19 cellular contexts compared by ENCODE assay signal in genomic region chr2:215740071-215740470, GRCh38.
"Had no signal": no experiment of that assay in that cellular context is flagged by ENCODE, and none has a peak within 500 bp of the region (broad histone marks: within the 10 kb centered on the region; RNA-seq: fewer than 3 reads in every experiment).

No MANE protein-coding gene starts in this region.

- H3K9ac ChIP-seq: parathyroid adenoma had no signal

- H2AFZ ChIP-seq: parathyroid adenoma had no signal

- H3K27me3 ChIP-seq: heart left ventricle, right lobe of liver, testis, tibial nerve, upper lobe of right lung, vagina had no signal

- H3K4me1 ChIP-seq: parathyroid adenoma, psoas muscle, testis, tibial nerve, upper lobe of right lung had no signal

- ATAC-seq: left lobe of liver; natural killer cell treated with Interleukin-12 subunit alpha and Interleukin-12 subunit beta and Interleukin-15 and Interleukin-18, amount 100 ng/mL, for 72 hours; psoas muscle; right lobe of liver; stimulated activated naive B cell treated with anti-CD40 and anti-IgM and Interleukin-4, amounts not matched to agents 10 μg/mL and 1 μg/mL and 100 μg/mL, for 72 hours; stimulated activated naive CD8-positive, alpha-beta T cell treated with anti-CD3 and anti-CD28 coated beads, Interleukin-15, amount 100 ng/mL, for 72 hours; upper lobe of right lung had no signal

- H3K36me3 ChIP-seq: heart left ventricle, right lobe of liver, tibial nerve, upper lobe of right lung, vagina had no signal

- H3K4me1 Mint-ChIP-seq: stimulated activated naive B cell treated with anti-CD40 and anti-IgM and Interleukin-4, amounts not matched to agents 10 μg/mL and 1 μg/mL and 100 μg/mL, for 72 hours; stimulated activated naive CD8-positive, alpha-beta T cell treated with anti-CD3 and anti-CD28 coated beads, Interleukin-15, amount 100 ng/mL, for 72 hours had no signal

- H3K27ac ChIP-seq: heart left ventricle, parathyroid adenoma, psoas muscle, right lobe of liver, testis, tibial nerve, upper lobe of right lung, vagina had no signal

- H3K9me3 Mint-ChIP-seq: natural killer cell treated with Interleukin-12 subunit alpha and Interleukin-12 subunit beta and Interleukin-15 and Interleukin-18, amount 100 ng/mL, for 72 hours; stimulated activated naive CD8-positive, alpha-beta T cell treated with anti-CD3 and anti-CD28 coated beads, Interleukin-15, amount 100 ng/mL, for 72 hours had no signal

- H3K79me2 ChIP-seq: parathyroid adenoma had no signal

- DNase-seq: heart left ventricle; hippocampal formation; mammary epithelial cell; occipital lobe; psoas muscle; right lobe of liver; stimulated activated CD4-positive, alpha-beta T cell treated with anti-CD3 and anti-CD28 coated beads, Interleukin-2, amount 100 ng/mL, for 24 hours; stimulated activated CD4-positive, alpha-beta T cell treated with anti-CD3 and anti-CD28 coated beads, Interleukin-4, amount 100 ng/mL, for 4 hours; stimulated activated naive B cell treated with anti-CD40 and anti-IgM and Interleukin-4, amounts not matched to agents 10 μg/mL and 1 μg/mL and 100 μg/mL, for 72 hours; stimulated activated naive CD8-positive, alpha-beta T cell treated with anti-CD3 and anti-CD28 coated beads, Interleukin-15, amount 100 ng/mL, for 72 hours; testis; upper lobe of right lung had no signal

- FAIRE-seq: frontal cortex, islet of Langerhans had no signal

- H3K9me3 ChIP-seq: psoas muscle, right lobe of liver, testis, tibial nerve, upper lobe of right lung, vagina had no signal

- H3K27ac Mint-ChIP-seq: natural killer cell treated with Interleukin-12 subunit alpha and Interleukin-12 subunit beta and Interleukin-15 and Interleukin-18, amount 100 ng/mL, for 72 hours; stimulated activated naive B cell treated with anti-CD40 and anti-IgM and Interleukin-4, amounts not matched to agents 10 μg/mL and 1 μg/mL and 100 μg/mL, for 72 hours; stimulated activated naive CD8-positive, alpha-beta T cell treated with anti-CD3 and anti-CD28 coated beads, Interleukin-15, amount 100 ng/mL, for 72 hours had no signal

- H3K36me3 Mint-ChIP-seq: natural killer cell treated with Interleukin-12 subunit alpha and Interleukin-12 subunit beta and Interleukin-15 and Interleukin-18, amount 100 ng/mL, for 72 hours; stimulated activated naive B cell treated with anti-CD40 and anti-IgM and Interleukin-4, amounts not matched to agents 10 μg/mL and 1 μg/mL and 100 μg/mL, for 72 hours had no signal

- H3K4me3 ChIP-seq: heart left ventricle, psoas muscle, right lobe of liver, testis, tibial nerve, upper lobe of right lung, vagina had no signal

- H3K4me3 Mint-ChIP-seq: natural killer cell treated with Interleukin-12 subunit alpha and Interleukin-12 subunit beta and Interleukin-15 and Interleukin-18, amount 100 ng/mL, for 72 hours; stimulated activated naive B cell treated with anti-CD40 and anti-IgM and Interleukin-4, amounts not matched to agents 10 μg/mL and 1 μg/mL and 100 μg/mL, for 72 hours; stimulated activated naive CD8-positive, alpha-beta T cell treated with anti-CD3 and anti-CD28 coated beads, Interleukin-15, amount 100 ng/mL, for 72 hours had no signal
